Comparison of ENCODE assay signal across 27 cellular contexts in the genomic region with DNA sequence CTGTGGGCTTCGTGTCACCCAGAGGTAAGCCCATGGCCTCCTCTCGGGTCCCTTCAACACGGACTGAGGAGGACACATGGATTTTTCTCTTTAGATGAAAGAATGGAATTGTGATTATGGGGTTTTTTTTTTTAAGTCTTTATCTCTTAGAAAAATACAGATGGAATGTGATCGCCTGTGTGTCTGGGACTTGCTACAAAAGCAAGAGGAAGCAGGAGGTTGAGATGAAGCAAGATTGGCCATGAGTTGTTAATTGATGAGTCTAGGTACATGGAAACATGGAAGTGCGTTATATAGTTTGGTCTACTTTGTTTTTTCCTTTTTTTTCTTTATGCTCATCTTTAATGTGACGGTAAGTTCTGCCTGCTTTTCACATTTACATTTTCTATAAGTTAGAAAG. TPM values are rescaled to one million over a fixed set of nuclear protein-coding genes. Genes with fewer than 3 reads are reported as not detected.
A peak's percentile ranks its signal among the peaks of the same experiment; 100 is the strongest.
DNase-seq lines count a peak whose midpoint lies in the region; ATAC-seq and TF ChIP-seq lines count a peak whose summit lies in the region.
"Had no signal": no experiment of that assay in that cellular context is flagged by ENCODE, and none has a peak within 500 bp of the region (broad histone marks: within the 10 kb centered on the region; RNA-seq: fewer than 3 reads in every experiment).

No MANE protein-coding gene starts in this region.

- no peaks in the 10 kb centered on the region for H3K27me3 Mint-ChIP-seq in activated naive CD8-positive, alpha-beta T cell treated with anti-CD3 and anti-CD28 coated beads, Interleukin-2, amount 10 ng/mL, durations not matched to agents 7 days and 5 days
- no peaks in the 10 kb centered on the region for H3K27me3 Mint-ChIP-seq in activated naive CD8-positive, alpha-beta T cell treated with anti-CD3 and anti-CD28 coated beads for 36 hours
- H3K27me3 Mint-ChIP-seq in naive thymus-derived CD8-positive, alpha-beta T cell = no peaks in the 10 kb centered on the region
- H3K27me3 Mint-ChIP-seq in activated T-helper 1 cell treated with anti-CD3 and anti-CD28 coated beads, Interleukin-12 subunit alpha, Interleukin-12 subunit beta, Interleukin-2, Interleukin-4 antibody, amounts not matched to agents 30 ng/mL and 10 ng/mL and 1 ng/mL, durations not matched to agents 14 hours and 24 hours and 36 hours (ENCODE audit: insufficient read depth) = no peaks in the 10 kb centered on the region
- H3K27me3 Mint-ChIP-seq: brain had no signal

- POLR2A ChIA-PET in activated naive CD8-positive, alpha-beta T cell treated with anti-CD3 and anti-CD28 coated beads, Interleukin-2, amount 10 ng/mL, durations not matched to agents 7 days and 5 days (lab: Charles Lee) = interaction anchor here (0.9 to 1.6 kb wide), 3 partner anchors 10 to 46 kb away, joined by 3 read pairs; no protein-coding TSS in a partner anchor
- POLR2A ChIA-PET in naive thymus-derived CD8-positive, alpha-beta T cell (lab: Charles Lee) = interaction anchor here (1.0 to 2.7 kb wide), 4 partner anchors 12 to 16 kb away, joined by 3 to 15 read pairs (median 3); a partner anchor contains a TSS

- no peak for ATAC-seq in activated naive CD8-positive, alpha-beta T cell treated with anti-CD3 and anti-CD28 coated beads, Interleukin-2, amount 10 ng/mL, durations not matched to agents 7 days and 5 days (ENCODE audit: low read depth)
- no peak for ATAC-seq in naive thymus-derived CD8-positive, alpha-beta T cell
- ATAC-seq: gastrocnemius medialis had no signal

- H3K4me3 ChIP-seq in choroid plexus epithelial cell (ENCODE audit: low read depth, low read length) = no peak overlapping the region
- H3K4me3 ChIP-seq: gastrocnemius medialis, GM23248, Peyer's patch, prostate gland had no signal

- intact Hi-C loops in activated T-helper 1 cell treated with anti-CD3 and anti-CD28 coated beads, Interleukin-12 subunit alpha, Interleukin-12 subunit beta, Interleukin-2, Interleukin-4 antibody, amounts not matched to agents 30 ng/mL and 10 ng/mL and 1 ng/mL, durations not matched to agents 14 hours and 24 hours and 36 hours (cut with micrococcal nuclease) = no loop called here

- no peak for DNase-seq in activated naive CD8-positive, alpha-beta T cell treated with anti-CD3 and anti-CD28 coated beads, Interleukin-2, amount 10 ng/mL, durations not matched to agents 7 days and 5 days
- DNase-seq in activated naive CD8-positive, alpha-beta T cell treated with anti-CD3 and anti-CD28 coated beads for 36 hours = no peak
- DNase-seq in choroid plexus epithelial cell (ENCODE audit: low read depth) (peak; percentile 86), DMS 273 (lab: John Stamatoyannopoulos, UW; ENCODE audit: unreplicated experiment) (no peak), cerebellar nuclear complex (lab: John Stamatoyannopoulos, UW) (no peak)
- DNase-seq in naive thymus-derived CD8-positive, alpha-beta T cell = no peak
- no peak for DNase-seq in activated naive CD4-positive, alpha-beta T cell treated with Interleukin-2 at 50 U/mL for 16 hours
- no peak for DNase-seq in activated T-helper 1 cell treated with anti-CD3 and anti-CD28 coated beads, Interleukin-12 subunit alpha, Interleukin-12 subunit beta, Interleukin-2, Interleukin-4 antibody, amounts not matched to agents 30 ng/mL and 10 ng/mL and 1 ng/mL, durations not matched to agents 14 hours and 24 hours and 36 hours (ENCODE audit: low spot score)
- DNase-seq: activated CD4-positive, alpha-beta T cell treated with anti-CD3 and anti-CD28 coated beads, Interleukin-2, amount 50 U/mL, for 1 hour; activated CD8-positive, alpha-beta memory T cell treated with anti-CD3 and anti-CD28 coated beads, Interleukin-2, amount 50 U/mL, for 48 hours; DMS53; effector memory CD4-positive, alpha-beta T cell; gastrocnemius medialis; GM23248; hypothalamus; immature natural killer cell; NCI-H1105 treated with DMSO at 0.1 percent for 48 hours; NCI-H2029 treated with DMSO at 0.1 percent for 48 hours; NCI-H526; Peyer's patch; SHP77 treated with DMSO at 0.1 percent for 48 hours; stimulated activated CD4-positive, alpha-beta T cell treated with anti-CD3 and anti-CD28 coated beads, Interleukin-15, amount 100 ng/mL, for 24 hours; stimulated activated naive CD4-positive, alpha-beta T cell; T-helper 9 cell had no signal

- peaks cover 45% of the 10 kb centered on the region for H3K36me3 Mint-ChIP-seq in activated naive CD8-positive, alpha-beta T cell treated with anti-CD3 and anti-CD28 coated beads, Interleukin-2, amount 10 ng/mL, durations not matched to agents 7 days and 5 days
- H3K36me3 Mint-ChIP-seq in activated naive CD8-positive, alpha-beta T cell treated with anti-CD3 and anti-CD28 coated beads for 36 hours = peaks cover 29% of the 10 kb centered on the region
- H3K36me3 Mint-ChIP-seq in naive thymus-derived CD8-positive, alpha-beta T cell = peaks cover 3 to 60% (median 36%) of the 10 kb centered on the region in 3 donors
- H3K36me3 Mint-ChIP-seq in activated T-helper 1 cell treated with anti-CD3 and anti-CD28 coated beads, Interleukin-12 subunit alpha, Interleukin-12 subunit beta, Interleukin-2, Interleukin-4 antibody, amounts not matched to agents 30 ng/mL and 10 ng/mL and 1 ng/mL, durations not matched to agents 14 hours and 24 hours and 36 hours (ENCODE audit: low read depth) = peaks cover 38% of the 10 kb centered on the region

- peak overlapping the region; percentile 19 for H3K27ac Mint-ChIP-seq in activated naive CD8-positive, alpha-beta T cell treated with anti-CD3 and anti-CD28 coated beads, Interleukin-2, amount 10 ng/mL, durations not matched to agents 7 days and 5 days
- no peak overlapping the region for H3K27ac Mint-ChIP-seq in activated naive CD8-positive, alpha-beta T cell treated with anti-CD3 and anti-CD28 coated beads for 36 hours
- peak overlapping the region in 6 of 10 donors; percentile 6 to 83 (median 56) for H3K27ac Mint-ChIP-seq in naive thymus-derived CD8-positive, alpha-beta T cell
- no peak overlapping the region for H3K27ac Mint-ChIP-seq in activated T-helper 1 cell treated with anti-CD3 and anti-CD28 coated beads, Interleukin-12 subunit alpha, Interleukin-12 subunit beta, Interleukin-2, Interleukin-4 antibody, amounts not matched to agents 30 ng/mL and 10 ng/mL and 1 ng/mL, durations not matched to agents 14 hours and 24 hours and 36 hours
- H3K27ac Mint-ChIP-seq: activated T-helper 2 cell treated with anti-CD3 and anti-CD28 coated beads, Interferon-gamma antibody, Interleukin-2, Interleukin-4, amounts not matched to agents 10 μg/mL and 5 μg/mL and 100 μg/mL, durations not matched to agents 14 hours and 24 hours and 36 hours; brain had no signal

- no peaks in the 10 kb centered on the region for H3K9me3 Mint-ChIP-seq in activated naive CD8-positive, alpha-beta T cell treated with anti-CD3 and anti-CD28 coated beads, Interleukin-2, amount 10 ng/mL, durations not matched to agents 7 days and 5 days
- H3K9me3 Mint-ChIP-seq in activated naive CD8-positive, alpha-beta T cell treated with anti-CD3 and anti-CD28 coated beads for 36 hours = no peaks in the 10 kb centered on the region
- no peaks in the 10 kb centered on the region for H3K9me3 Mint-ChIP-seq in naive thymus-derived CD8-positive, alpha-beta T cell
- H3K9me3 Mint-ChIP-seq in activated T-helper 1 cell treated with anti-CD3 and anti-CD28 coated beads, Interleukin-12 subunit alpha, Interleukin-12 subunit beta, Interleukin-2, Interleukin-4 antibody, amounts not matched to agents 30 ng/mL and 10 ng/mL and 1 ng/mL, durations not matched to agents 14 hours and 24 hours and 36 hours = no peaks in the 10 kb centered on the region
- H3K9me3 Mint-ChIP-seq: activated T-helper 2 cell treated with anti-CD3 and anti-CD28 coated beads, Interferon-gamma antibody, Interleukin-2, Interleukin-4, amounts not matched to agents 10 μg/mL and 5 μg/mL and 100 μg/mL, durations not matched to agents 14 hours and 24 hours and 36 hours; brain; immature natural killer cell had no signal

- TF ChIP-seq CTCF in choroid plexus epithelial cell (conservative IDR thresholded peaks at IDR 0.05; ENCODE audit: low read depth, low read length) = no peak

- H3K4me1 Mint-ChIP-seq in activated naive CD8-positive, alpha-beta T cell treated with anti-CD3 and anti-CD28 coated beads, Interleukin-2, amount 10 ng/mL, durations not matched to agents 7 days and 5 days = peaks cover 46% of the 10 kb centered on the region
- peaks cover 47% of the 10 kb centered on the region for H3K4me1 Mint-ChIP-seq in activated naive CD8-positive, alpha-beta T cell treated with anti-CD3 and anti-CD28 coated beads for 36 hours
- peaks cover 23 to 82% (median 43%) of the 10 kb centered on the region in 4 donors for H3K4me1 Mint-ChIP-seq in naive thymus-derived CD8-positive, alpha-beta T cell
- H3K4me1 Mint-ChIP-seq in activated T-helper 1 cell treated with anti-CD3 and anti-CD28 coated beads, Interleukin-12 subunit alpha, Interleukin-12 subunit beta, Interleukin-2, Interleukin-4 antibody, amounts not matched to agents 30 ng/mL and 10 ng/mL and 1 ng/mL, durations not matched to agents 14 hours and 24 hours and 36 hours (ENCODE audit: low read depth) = peaks cover 31% of the 10 kb centered on the region
- H3K4me1 Mint-ChIP-seq: brain had no signal

- no peak overlapping the region for H3K4me3 Mint-ChIP-seq in activated naive CD8-positive, alpha-beta T cell treated with anti-CD3 and anti-CD28 coated beads, Interleukin-2, amount 10 ng/mL, durations not matched to agents 7 days and 5 days
- H3K4me3 Mint-ChIP-seq in activated naive CD8-positive, alpha-beta T cell treated with anti-CD3 and anti-CD28 coated beads for 36 hours = no peak overlapping the region
- H3K4me3 Mint-ChIP-seq in naive thymus-derived CD8-positive, alpha-beta T cell = peak overlapping the region in 3 of 10 donors; percentile 27 to 36 (median 35)
- no peak overlapping the region for H3K4me3 Mint-ChIP-seq in activated T-helper 1 cell treated with anti-CD3 and anti-CD28 coated beads, Interleukin-12 subunit alpha, Interleukin-12 subunit beta, Interleukin-2, Interleukin-4 antibody, amounts not matched to agents 30 ng/mL and 10 ng/mL and 1 ng/mL, durations not matched to agents 14 hours and 24 hours and 36 hours
- H3K4me3 Mint-ChIP-seq: brain, immature natural killer cell had no signal

RNA-seq across cellular contexts. Expression of a gene that starts 14.6 kb away (rescaled TPM):
- 100 to 1,000 TPM; 107 to 111 TPM for total RNA-seq in activated naive CD8-positive, alpha-beta T cell treated with anti-CD3 and anti-CD28 coated beads, Interleukin-2, amount 10 ng/mL, durations not matched to agents 7 days and 5 days
- total RNA-seq in activated naive CD8-positive, alpha-beta T cell treated with anti-CD3 and anti-CD28 coated beads for 36 hours = 10 to 100 TPM; 51.1 to 55.4 TPM
- total RNA-seq in naive thymus-derived CD8-positive, alpha-beta T cell = 100 to 1,000 TPM; 117 to 124 TPM
- 10 to 100 TPM; 37.1 to 76.4 (median 49.4) TPM for polyA plus RNA-seq in naive thymus-derived CD8-positive, alpha-beta T cell
- 47.9 and 50.2 TPM in 2 replicates for total RNA-seq in activated T-helper 1 cell treated with anti-CD3 and anti-CD28 coated beads, Interleukin-12 subunit alpha, Interleukin-12 subunit beta, Interleukin-2, Interleukin-4 antibody, amounts not matched to agents 30 ng/mL and 10 ng/mL and 1 ng/mL, durations not matched to agents 14 hours and 24 hours and 36 hours

RNA-seq across cellular contexts. Expression of a gene that starts 14.8 kb away (rescaled TPM):
- 10 to 100 TPM; 71.4 to 73.4 TPM for total RNA-seq in activated naive CD8-positive, alpha-beta T cell treated with anti-CD3 and anti-CD28 coated beads, Interleukin-2, amount 10 ng/mL, durations not matched to agents 7 days and 5 days
- 10 to 100 TPM; 66.3 to 68.2 TPM for total RNA-seq in activated naive CD8-positive, alpha-beta T cell treated with anti-CD3 and anti-CD28 coated beads for 36 hours
- total RNA-seq in naive thymus-derived CD8-positive, alpha-beta T cell = 100 to 1,000 TPM in 1 of 2 experiments, 10 to 100 TPM in 1; 98.7 to 104 TPM
- 100 to 1,000 TPM; 191 to 242 (median 222) TPM for polyA plus RNA-seq in naive thymus-derived CD8-positive, alpha-beta T cell
- 64.0 and 67.4 TPM in 2 replicates for total RNA-seq in activated T-helper 1 cell treated with anti-CD3 and anti-CD28 coated beads, Interleukin-12 subunit alpha, Interleukin-12 subunit beta, Interleukin-2, Interleukin-4 antibody, amounts not matched to agents 30 ng/mL and 10 ng/mL and 1 ng/mL, durations not matched to agents 14 hours and 24 hours and 36 hours

RNA-seq across cellular contexts. Expression of a gene that starts 26.0 kb away (rescaled TPM):
- 10 to 100 TPM; 46.6 to 47.2 TPM for total RNA-seq in activated naive CD8-positive, alpha-beta T cell treated with anti-CD3 and anti-CD28 coated beads, Interleukin-2, amount 10 ng/mL, durations not matched to agents 7 days and 5 days
- 10 to 100 TPM; 42.6 to 42.8 TPM for total RNA-seq in activated naive CD8-positive, alpha-beta T cell treated with anti-CD3 and anti-CD28 coated beads for 36 hours
- total RNA-seq in naive thymus-derived CD8-positive, alpha-beta T cell = 10 to 100 TPM; 33.4 to 34.3 TPM
- 10 to 100 TPM; 42.6 to 55.0 (median 47.1) TPM for polyA plus RNA-seq in naive thymus-derived CD8-positive, alpha-beta T cell
- 61.3 and 62.1 TPM in 2 replicates for total RNA-seq in activated T-helper 1 cell treated with anti-CD3 and anti-CD28 coated beads, Interleukin-12 subunit alpha, Interleukin-12 subunit beta, Interleukin-2, Interleukin-4 antibody, amounts not matched to agents 30 ng/mL and 10 ng/mL and 1 ng/mL, durations not matched to agents 14 hours and 24 hours and 36 hours

RNA-seq across cellular contexts. Expression of a gene that starts 46.9 kb away (rescaled TPM):
- 10 to 100 TPM; 28.6 TPM for total RNA-seq in activated naive CD8-positive, alpha-beta T cell treated with anti-CD3 and anti-CD28 coated beads, Interleukin-2, amount 10 ng/mL, durations not matched to agents 7 days and 5 days
- 10 to 100 TPM; 18.7 to 19.8 TPM for total RNA-seq in activated naive CD8-positive, alpha-beta T cell treated with anti-CD3 and anti-CD28 coated beads for 36 hours
- total RNA-seq in naive thymus-derived CD8-positive, alpha-beta T cell = 10 to 100 TPM; 27.1 to 27.8 TPM
- polyA plus RNA-seq in naive thymus-derived CD8-positive, alpha-beta T cell = 10 to 100 TPM; 12.3 to 20.2 (median 13.3) TPM
- 21.9 and 25.6 TPM in 2 replicates for total RNA-seq in activated T-helper 1 cell treated with anti-CD3 and anti-CD28 coated beads, Interleukin-12 subunit alpha, Interleukin-12 subunit beta, Interleukin-2, Interleukin-4 antibody, amounts not matched to agents 30 ng/mL and 10 ng/mL and 1 ng/mL, durations not matched to agents 14 hours and 24 hours and 36 hours

Comparison
In these comparisons a context has a peak if more than half of its experiments do, and no peak if none do; other contexts are left out.
1. H3K27ac Mint-ChIP-seq: peak in activated naive CD8-positive, alpha-beta T cell treated with anti-CD3 and anti-CD28 coated beads, Interleukin-2, amount 10 ng/mL, durations not matched to agents 7 days and 5 days (single experiment) and naive thymus-derived CD8-positive, alpha-beta T cell (6 of 10); none in activated naive CD8-positive, alpha-beta T cell treated with anti-CD3 and anti-CD28 coated beads for 36 hours (single experiment) and activated T-helper 1 cell treated with anti-CD3 and anti-CD28 coated beads, Interleukin-12 subunit alpha, Interleukin-12 subunit beta, Interleukin-2, Interleukin-4 antibody, amounts not matched to agents 30 ng/mL and 10 ng/mL and 1 ng/mL, durations not matched to agents 14 hours and 24 hours and 36 hours (single experiment).